ENCODE assay signal across 8 cellular contexts in the genomic region with DNA sequence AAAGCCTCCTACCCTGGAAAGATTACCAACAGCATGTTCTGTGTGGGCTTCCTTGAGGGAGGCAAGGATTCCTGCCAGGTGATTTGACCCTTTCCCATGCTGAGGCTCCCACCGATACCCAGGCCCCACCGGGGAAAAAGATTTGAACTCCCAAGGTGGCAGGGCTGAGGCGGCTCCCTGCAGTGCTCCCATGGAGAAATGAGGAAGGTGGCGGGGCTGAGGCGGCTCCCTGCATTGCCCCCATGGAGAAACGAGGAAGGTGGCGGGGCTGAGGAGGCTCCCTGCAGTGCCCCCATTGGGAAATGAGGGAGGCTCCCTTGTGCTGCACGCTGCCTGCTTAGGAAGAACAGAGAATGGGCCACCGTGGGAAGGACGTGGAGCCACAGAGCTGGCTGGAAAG. TPM values are rescaled to one million over a fixed set of nuclear protein-coding genes. Genes with fewer than 3 reads are reported as not detected.
"Had no signal": no experiment of that assay in that cellular context is flagged by ENCODE, and none has a peak within 500 bp of the region (broad histone marks: within the 10 kb centered on the region; RNA-seq: fewer than 3 reads in every experiment).

No MANE protein-coding gene starts in this region.

- H3K36me3 ChIP-seq: HAP-1 had no signal

- ATAC-seq: HCT116, K562 had no signal

- H3K4me1 ChIP-seq: HAP-1 had no signal

- DNase-seq: GOT3, H7, IMR-90, KG1 had no signal

- H3K9me3 ChIP-seq: HAP-1 had no signal

- H3K4me3 ChIP-seq: HAP-1, K562 had no signal

RNA-seq across cellular contexts. Expression of a gene that starts 3.2 kb away (rescaled TPM):
- total RNA-seq: H4, H7 had no signal
